Comparison of ENCODE assay signal across 10 cellular contexts in the genomic region with DNA sequence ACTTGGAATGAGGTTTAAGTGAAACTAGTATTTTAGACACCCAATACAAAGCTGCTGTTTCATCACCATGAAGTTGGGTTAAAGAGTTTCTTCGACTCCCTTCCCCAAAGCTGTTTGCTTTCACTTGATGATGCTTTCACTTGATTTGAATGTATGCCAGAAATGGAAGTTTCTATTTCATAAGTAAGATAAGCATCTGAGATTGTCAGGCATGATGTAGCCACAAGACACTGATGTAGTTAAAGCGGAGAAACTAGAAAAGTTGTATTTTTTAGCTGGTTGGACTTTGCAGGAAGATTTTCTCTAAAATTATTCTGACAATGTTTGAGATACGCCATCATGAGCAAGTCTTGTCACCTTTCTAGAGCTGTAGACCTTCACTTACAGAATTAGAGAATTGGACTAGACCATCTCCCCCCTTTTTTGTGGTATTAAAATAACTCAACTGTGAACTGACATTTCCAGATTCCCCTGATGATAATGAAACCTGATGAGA. TPM values are rescaled to one million over a fixed set of nuclear protein-coding genes. Genes with fewer than 3 reads are reported as not detected.
A peak's percentile ranks its signal among the peaks of the same experiment; 100 is the strongest.
DNase-seq lines count a peak whose midpoint lies in the region; ATAC-seq and TF ChIP-seq lines count a peak whose summit lies in the region.
"Had no signal": no experiment of that assay in that cellular context is flagged by ENCODE, and none has a peak within 500 bp of the region (broad histone marks: within the 10 kb centered on the region; RNA-seq: fewer than 3 reads in every experiment).

No MANE protein-coding gene starts in this region.

- intact Hi-C loops in colonic mucosa (cut with DNase I) (no loop called here), testis (cut with DNase I; ENCODE audit: low total_unique reads) (no loop called here)

- no peak overlapping the region for H3K9ac ChIP-seq in colonic mucosa (ENCODE audit: low read depth in 2 of 2, low read length in 2 of 2)

- 83 to 87% methylated on average over 3 of the region's 3 CpGs for WGBS in testis, 2 donors

- H3K27ac ChIP-seq in epithelial cell of prostate = peak overlapping the region; percentile 23
- H3K27ac ChIP-seq in colonic mucosa = no peak overlapping the region
- no peak overlapping the region for H3K27ac ChIP-seq in testis

- H3K36me3 ChIP-seq in colonic mucosa (no peaks in the 10 kb centered on the region), testis (ENCODE audit: low read depth, missing control alignments) (no peaks in the 10 kb centered on the region)

- H3K4me1 ChIP-seq in colonic mucosa (no peaks in the 10 kb centered on the region), testis (no peaks in the 10 kb centered on the region)

- POLR2A ChIA-PET in HEK293T (lab: Yijun Ruan, JAX) = no interaction called here

- peak; percentile 87 for ATAC-seq in GM18858 (IDR thresholded peaks at IDR 0.05; ENCODE audit: unreplicated experiment)
- ATAC-seq in GM21526 (IDR thresholded peaks at IDR 0.05; ENCODE audit: low FRiP score, unreplicated experiment) = peak; percentile 83
- ATAC-seq in HG03558 (IDR thresholded peaks at IDR 0.05; ENCODE audit: extremely low read depth, unreplicated experiment) = peak; percentile 72

- no peaks in the 10 kb centered on the region for H3K27me3 ChIP-seq in colonic mucosa
- H3K27me3 ChIP-seq in testis = no peaks in the 10 kb centered on the region

- H3K9me3 ChIP-seq in colonic mucosa (no peaks in the 10 kb centered on the region), testis (no peaks in the 10 kb centered on the region)

- CTCF ChIA-PET in HEK293T (lab: Yijun Ruan, JAX) = interaction anchor here (1.1 kb wide), 1 partner anchor 141 kb away, joined by 5 read pairs; no protein-coding TSS in a partner anchor

- TF ChIP-seq POLR2A in testis (IDR thresholded peaks at IDR 0.05) = no peak

- H3K4me3 ChIP-seq in colonic mucosa (no peak overlapping the region), testis (no peak overlapping the region)

- no peak for DNase-seq in epithelial cell of prostate (ENCODE audit: low read depth, low spot score)
- no peak for DNase-seq in NCI-H2227 treated with DMSO at 0.1 percent for 48 hours (lab: John Stamatoyannopoulos, UW)
- DNase-seq in colonic mucosa = no peak
- no peak for DNase-seq in testis
- no peak for DNase-seq in HEK293T (ENCODE audit: extremely low spot score)
- DNase-seq: midbrain, NCI-H1930 had no signal

- TF ChIP-seq CTCF in colonic mucosa (IDR thresholded peaks at IDR 0.05) = no peak
- no peak for TF ChIP-seq CTCF in testis (IDR thresholded peaks at IDR 0.05)

TF ChIP-seq in HEK293T, 16 proteins besides CTCF, POLR2A, EP300 and RAD21:
- TF ChIP-seq SUZ12 (IDR thresholded peaks at IDR 0.05) (no peak), ARNT (IDR thresholded peaks at IDR 0.05) (no peak), L3MBTL2 (conservative IDR thresholded peaks at IDR 0.05) (no peak), SP1 (IDR thresholded peaks at IDR 0.05) (no peak), ZNF384 (IDR thresholded peaks at IDR 0.05) (no peak), LEF1 (IDR thresholded peaks at IDR 0.05; ENCODE audit: borderline replicate concordance) (no peak), FOXA1 (IDR thresholded peaks at IDR 0.05) (no peak), BHLHE40 (IDR thresholded peaks at IDR 0.05; ENCODE audit: borderline replicate concordance) (no peak), TARDBP (IDR thresholded peaks at IDR 0.05) (no peak), FOXK2 (IDR thresholded peaks at IDR 0.05) (no peak), ELF4 (IDR thresholded peaks at IDR 0.05) (no peak), HDGF (IDR thresholded peaks at IDR 0.05; ENCODE audit: borderline replicate concordance) (no peak)
- TF ChIP-seq, protein P1, sequence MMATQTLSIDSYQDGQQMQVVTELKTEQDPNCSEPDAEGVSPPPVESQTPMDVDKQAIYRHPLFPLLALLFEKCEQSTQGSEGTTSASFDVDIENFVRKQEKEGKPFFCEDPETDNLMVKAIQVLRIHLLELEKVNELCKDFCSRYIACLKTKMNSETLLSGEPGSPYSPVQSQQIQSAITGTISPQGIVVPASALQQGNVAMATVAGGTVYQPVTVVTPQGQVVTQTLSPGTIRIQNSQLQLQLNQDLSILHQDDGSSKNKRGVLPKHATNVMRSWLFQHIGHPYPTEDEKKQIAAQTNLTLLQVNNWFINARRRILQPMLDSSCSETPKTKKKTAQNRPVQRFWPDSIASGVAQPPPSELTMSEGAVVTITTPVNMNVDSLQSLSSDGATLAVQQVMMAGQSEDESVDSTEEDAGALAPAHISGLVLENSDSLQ (IDR thresholded peaks at IDR 0.05) = no peak

RNA-seq across cellular contexts. Expression of a gene that starts 20.0 kb away (rescaled TPM):
- total RNA-seq in colonic mucosa = 10 to 100 TPM; 27.8 to 31.6 TPM
- 10 to 100 TPM; 45.6 to 46.1 TPM for total RNA-seq in testis
- polyA plus RNA-seq in testis (ENCODE audit: insufficient read depth, low read depth, low replicate concordance) = 39.6 TPM
